ENCODE assay signal across 8 cellular contexts in the genomic region with DNA sequence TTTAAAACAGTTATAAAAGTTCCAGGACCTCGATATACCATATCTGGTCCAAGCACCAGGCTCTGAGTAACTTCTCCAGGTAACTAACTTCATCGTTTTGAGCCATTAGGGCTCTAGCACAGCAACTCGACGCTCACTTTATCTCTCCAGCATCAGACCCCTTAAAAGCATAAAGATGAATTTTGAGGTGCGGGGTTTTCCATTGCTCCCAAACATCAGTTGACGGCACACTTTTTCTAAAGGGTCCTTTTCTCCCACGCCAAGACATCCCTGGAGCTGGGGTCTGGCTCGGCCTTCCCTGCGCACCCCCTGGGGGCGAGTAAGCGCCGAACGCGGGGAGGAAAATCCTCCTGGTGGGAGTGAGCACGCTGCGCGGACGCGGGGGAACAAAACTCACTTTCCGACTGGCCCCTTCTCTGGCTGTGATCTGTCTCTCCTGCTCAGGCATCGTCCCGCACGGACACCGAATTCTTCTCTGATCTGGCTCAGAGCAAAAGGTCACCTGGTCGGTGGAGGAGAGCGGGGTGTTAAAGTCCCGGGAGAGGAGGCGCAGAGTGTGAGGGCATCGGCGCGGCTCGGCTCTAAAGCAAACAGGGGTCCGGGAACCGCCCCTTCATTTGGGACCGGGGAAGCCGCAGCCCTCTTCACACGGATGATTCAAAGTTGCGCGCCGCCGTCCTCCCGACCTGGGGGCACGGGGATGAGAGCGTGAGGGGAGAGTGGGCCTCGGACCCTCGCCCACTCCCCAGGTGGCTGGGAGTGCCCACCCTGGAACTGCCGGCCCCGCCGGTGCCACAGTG. TPM values are rescaled to one million over a fixed set of nuclear protein-coding genes. Genes with fewer than 3 reads are reported as not detected.
DNase-seq lines count a peak whose midpoint lies in the region; ATAC-seq and TF ChIP-seq lines count a peak whose summit lies in the region.

A gene (minus strand): TSS at position 561 of the 800 bp plus-strand sequence. CDS start 113 bp downstream, at position 448.

- ATAC-seq in HG02759 (IDR thresholded peaks at IDR 0.05; ENCODE audit: unreplicated experiment) (peak; percentile 7), SK-N-SH treated with all-trans-retinoic acid at 6 μM for 48 hours (peak; percentile 48), left lobe of liver (peak; percentile 57)

- DNase-seq in EL = peak; percentile 21
- DNase-seq in central memory CD4-positive, alpha-beta T cell = peak; percentile 5
- peak; percentile 65 for DNase-seq in left lobe of liver (ENCODE audit: low spot score)
- peak in 2 of 3 donors; percentile 5 to 8 for DNase-seq in stimulated activated CD4-positive, alpha-beta T cell treated with anti-CD3 and anti-CD28 coated beads, TNF-alpha, amount 100 ng/mL, for 1 hour (ENCODE audit: low read depth in 3 of 3, low spot score in 1 of 3)
- DNase-seq in effector CD8-positive, alpha-beta T cell (lab: John Stamatoyannopoulos, UW) = no peak
- DNase-seq in NCI-H2196 (lab: John Stamatoyannopoulos, UW; ENCODE audit: unreplicated experiment) = no peak

TF ChIP-seq in SK-N-SH treated with all-trans-retinoic acid at 6 μM for 48 hours, 23 proteins besides CTCF, POLR2A, EP300 and RAD21:
- TF ChIP-seq ZNF8 (CRISPR knock-in tag; IDR thresholded peaks at IDR 0.05) = no peak
- TF ChIP-seq RARB (CRISPR knock-in tag; IDR thresholded peaks at IDR 0.05) = no peak
- TF ChIP-seq, protein P1, sequence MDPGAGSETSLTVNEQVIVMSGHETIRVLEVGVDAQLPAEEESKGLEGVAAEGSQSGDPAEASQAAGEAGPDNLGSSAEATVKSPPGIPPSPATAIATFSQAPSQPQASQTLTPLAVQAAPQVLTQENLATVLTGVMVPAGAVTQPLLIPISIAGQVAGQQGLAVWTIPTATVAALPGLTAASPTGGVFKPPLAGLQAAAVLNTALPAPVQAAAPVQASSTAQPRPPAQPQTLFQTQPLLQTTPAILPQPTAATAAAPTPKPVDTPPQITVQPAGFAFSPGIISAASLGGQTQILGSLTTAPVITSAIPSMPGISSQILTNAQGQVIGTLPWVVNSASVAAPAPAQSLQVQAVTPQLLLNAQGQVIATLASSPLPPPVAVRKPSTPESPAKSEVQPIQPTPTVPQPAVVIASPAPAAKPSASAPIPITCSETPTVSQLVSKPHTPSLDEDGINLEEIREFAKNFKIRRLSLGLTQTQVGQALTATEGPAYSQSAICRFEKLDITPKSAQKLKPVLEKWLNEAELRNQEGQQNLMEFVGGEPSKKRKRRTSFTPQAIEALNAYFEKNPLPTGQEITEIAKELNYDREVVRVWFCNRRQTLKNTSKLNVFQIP (CRISPR knock-in tag; IDR thresholded peaks at IDR 0.05; ENCODE audit: borderline replicate concordance, low read depth) = no peak
- TF ChIP-seq BACH2 (CRISPR knock-in tag; IDR thresholded peaks at IDR 0.05; ENCODE audit: borderline replicate concordance) = no peak
- no peak for TF ChIP-seq TCF4 (CRISPR knock-in tag; IDR thresholded peaks at IDR 0.05; ENCODE audit: borderline replicate concordance)
- TF ChIP-seq ZFP3 (CRISPR knock-in tag; IDR thresholded peaks at IDR 0.05) = no peak

RNA-seq across cellular contexts. Expression of the gene that starts here (rescaled TPM):
- 32.2 TPM for total RNA-seq in left lobe of liver

Comparison
In these comparisons a context has a peak if more than half of its experiments do, and no peak if none do; other contexts are left out.
1. DNase-seq: peak in EL (single experiment), central memory CD4-positive, alpha-beta T cell (single experiment), left lobe of liver (single experiment) and stimulated activated CD4-positive, alpha-beta T cell treated with anti-CD3 and anti-CD28 coated beads, TNF-alpha, amount 100 ng/mL, for 1 hour (2 of 3); none in effector CD8-positive, alpha-beta T cell (single experiment) and NCI-H2196 (single experiment).
2. ATAC-seq: peak in every context shown above with its lines; median percentile 57 in left lobe of liver; 48 in SK-N-SH treated with all-trans-retinoic acid at 6 μM for 48 hours; 7 in HG02759.